In genomic region chr21:18499761-18500376, GRCh38 we compare ENCODE assay signal across 8 cellular contexts.
DNase-seq lines count a peak whose midpoint lies in the region; ATAC-seq, FAIRE-seq and TF ChIP-seq lines count a peak whose summit lies in the region.

No MANE protein-coding gene starts in this region.

- no peaks in the 10 kb centered on the region for H3K36me3 ChIP-seq in keratinocyte (ENCODE audit: control insufficient read depth in 2 of 2, extremely low read depth in 1 of 2, insufficient read depth in 2 of 2, low read length in 2 of 2)

- H4K20me1 ChIP-seq in keratinocyte (ENCODE audit: control insufficient read depth, extremely low read depth, insufficient read depth, low read length): no peaks in the 10 kb centered on the region

- no peaks in the 10 kb centered on the region for H3K27me3 ChIP-seq in keratinocyte (ENCODE audit: control insufficient read depth, extremely low read depth, insufficient read depth, low read length)

- no peak for DNase-seq in AG09319 (ENCODE audit: extremely low read depth, low read depth)
- DNase-seq in NCI-H446 treated with DMSO at 0.1 percent for 48 hours (lab: John Stamatoyannopoulos, UW): peak; percentile 50
- DNase-seq in amniotic epithelial cell (ENCODE audit: low read depth): peak; percentile 44
- no peak for DNase-seq in keratinocyte (ENCODE audit: low read depth, low spot score)
- DNase-seq in stromal cell of bone marrow (ENCODE audit: low read depth): peak; percentile 6
- DNase-seq in stimulated activated naive CD4-positive, alpha-beta T cell treated with Interleukin-2 at 50 U/mL for 16 hours (lab: John Stamatoyannopoulos, UW): no peak

- dilution Hi-C loops in keratinocyte (cut with MboI; ENCODE audit: extremely low pct_ligation_motif_present, low sequenced_read_pairs): no loop called here

- no peaks in the 10 kb centered on the region for H3K79me2 ChIP-seq in keratinocyte (ENCODE audit: control insufficient read depth, insufficient read depth, low read length)

- H3K9me3 ChIP-seq in keratinocyte (ENCODE audit: control insufficient read depth, low read depth, low read length): no peaks in the 10 kb centered on the region

- no peaks in the 10 kb centered on the region for H3K4me1 ChIP-seq in keratinocyte (ENCODE audit: control insufficient read depth, extremely low read depth, insufficient read depth, low read length)

- TF ChIP-seq CTCF in AG09319 (IDR thresholded peaks at IDR 0.05; ENCODE audit: low read depth, low read length) (peak; percentile 40), GM12872 (IDR thresholded peaks at IDR 0.05; ENCODE audit: insufficient read depth, low read depth, low read length) (peak; percentile 49), keratinocyte (optimal IDR thresholded peaks at IDR 0.05 in 1 of 3, IDR thresholded peaks at IDR 0.05 in 1 of 3, conservative IDR thresholded peaks at IDR 0.05 in 1 of 3; ENCODE audit: extremely low read depth in 1 of 3, insufficient read depth in 2 of 3, low read length in 3 of 3) (peak in 2 of 3 experiments; percentile 51 to 56)

- no peak overlapping the region for H3K27ac ChIP-seq in keratinocyte (ENCODE audit: control insufficient read depth, insufficient read depth, low read length)

- no peak for ATAC-seq in GM18873 (IDR thresholded peaks at IDR 0.05; ENCODE audit: low FRiP score, unreplicated experiment)

- no peak for FAIRE-seq in keratinocyte (lab: Jason Lieb, UNC)

- no peak overlapping the region for H3K4me3 ChIP-seq in keratinocyte (ENCODE audit: control insufficient read depth in 2 of 3, extremely low read depth in 1 of 3, insufficient read depth in 2 of 3, low read depth in 1 of 3, low read length in 3 of 3)

- H3K4me2 ChIP-seq in keratinocyte (ENCODE audit: control insufficient read depth, extremely low read depth, insufficient read depth, low read depth, low read length): no peak overlapping the region

- no peak overlapping the region for H3K9ac ChIP-seq in keratinocyte (ENCODE audit: control insufficient read depth, extremely low read depth, insufficient read depth, low read length)

- H2AFZ ChIP-seq in keratinocyte (ENCODE audit: control insufficient read depth, low read length): no peak overlapping the region

- no peaks in the 10 kb centered on the region for H3K9me1 ChIP-seq in keratinocyte (ENCODE audit: control insufficient read depth, extremely low read depth, insufficient read depth, low read length)

Comparison
In these comparisons a context has a peak if more than half of its experiments do, and no peak if none do; other contexts are left out.
1. DNase-seq: peak in NCI-H446 treated with DMSO at 0.1 percent for 48 hours (single experiment), amniotic epithelial cell (single experiment) and stromal cell of bone marrow (single experiment); none in AG09319 (single experiment), keratinocyte (single experiment) and stimulated activated naive CD4-positive, alpha-beta T cell treated with Interleukin-2 at 50 U/mL for 16 hours (single experiment).
2. Peak in every context shown above with its lines, with median percentiles within 50 percentile points of each other: CTCF ChIP-seq.